8 cellular contexts compared by ENCODE assay signal in the genomic region with DNA sequence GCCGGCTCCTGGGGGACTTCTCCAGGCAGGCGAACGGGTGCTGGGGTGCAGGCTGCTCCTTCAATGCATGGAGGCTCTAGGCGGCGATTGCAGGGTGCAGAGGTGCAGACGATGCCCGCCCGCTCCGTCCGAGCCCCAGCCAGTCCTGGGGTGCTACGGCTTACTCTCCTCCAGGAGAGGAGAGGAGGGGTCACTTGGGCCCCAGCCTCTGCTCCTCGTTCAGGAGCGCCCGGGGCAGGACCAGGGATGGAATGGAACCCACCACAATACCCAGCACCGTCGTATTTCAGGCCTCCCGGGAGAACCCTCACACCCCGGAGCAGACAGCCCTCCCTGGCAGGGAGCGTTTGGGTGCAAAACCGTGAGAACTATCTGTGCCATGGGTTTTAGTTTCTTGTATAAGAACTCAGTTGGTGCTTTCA. TPM values are rescaled to one million over a fixed set of nuclear protein-coding genes. Genes with fewer than 3 reads are reported as not detected.
A peak's percentile ranks its signal among the peaks of the same experiment; 100 is the strongest.
DNase-seq lines count a peak whose midpoint lies in the region; ATAC-seq and TF ChIP-seq lines count a peak whose summit lies in the region.

No MANE protein-coding gene starts in this region.

- peak overlapping the region; percentile 84 for H3K4me3 ChIP-seq in MM.1S (ENCODE audit: low read length)

- H3K4me2 ChIP-seq in MM.1S (ENCODE audit: low read depth, low read length) = peak overlapping the region; percentile 89

- no peaks in the 10 kb centered on the region for H4K20me1 ChIP-seq in MM.1S (ENCODE audit: insufficient read depth, low read length)

- no peaks in the 10 kb centered on the region for H3F3A ChIP-seq in MM.1S (ENCODE audit: insufficient read depth, low read length)

- no peaks in the 10 kb centered on the region for H3K9me3 ChIP-seq in MM.1S (replicated peaks; ENCODE audit: insufficient read depth, low read length)

- no peaks in the 10 kb centered on the region for H3K9me3 Mint-ChIP-seq in dendritic cell treated with granulocyte-macrophage colony-stimulating factor and Interleukin-4, amounts not matched to agents 40 ng/mL and 50 ng/mL, for 4 days
- H3K9me3 Mint-ChIP-seq in mesothelial cell of epicardium = no peaks in the 10 kb centered on the region

- peaks cover 51% of the 10 kb centered on the region for H3K79me2 ChIP-seq in MM.1S (ENCODE audit: low read length)

- H3K4me1 Mint-ChIP-seq in dendritic cell treated with granulocyte-macrophage colony-stimulating factor and Interleukin-4, amounts not matched to agents 40 ng/mL and 50 ng/mL, for 4 days (ENCODE audit: low read depth) = peaks cover 51% of the 10 kb centered on the region
- H3K4me1 Mint-ChIP-seq in mesothelial cell of epicardium = peaks cover 21% of the 10 kb centered on the region

- no peak for TF ChIP-seq CTCF in MM.1S (IDR thresholded peaks at IDR 0.05; ENCODE audit: low read length)
- TF ChIP-seq CTCF in mesothelial cell of epicardium (IDR thresholded peaks at IDR 0.05; ENCODE audit: unreplicated experiment) = no peak

- H3K4me1 ChIP-seq in MM.1S (ENCODE audit: low read length) = peaks cover 5% of the 10 kb centered on the region; the same call in 1 of the 2 replicates

- H3K4me3 Mint-ChIP-seq in dendritic cell treated with granulocyte-macrophage colony-stimulating factor and Interleukin-4, amounts not matched to agents 40 ng/mL and 50 ng/mL, for 4 days = peak overlapping the region; percentile 92
- H3K4me3 Mint-ChIP-seq in mesothelial cell of epicardium = peak overlapping the region; percentile 90

- ATAC-seq in GM21381 (IDR thresholded peaks at IDR 0.05; ENCODE audit: unreplicated experiment) = peak; percentile 22
- ATAC-seq in GM19463 (IDR thresholded peaks at IDR 0.05; ENCODE audit: unreplicated experiment) = no peak

- DNase-seq in ACHN = peak; percentile 15
- DNase-seq in MM.1S = peak; percentile 18
- DNase-seq in mesothelial cell of epicardium (ENCODE audit: low spot score in 2 of 2, unreplicated experiment in 2 of 2) = no peak
- DNase-seq in islet precursor cell = no peak
- DNase-seq in NCI-H748 treated with DMSO at 0.1 percent for 48 hours (lab: John Stamatoyannopoulos, UW) = no peak

- peak overlapping the region; percentile 74 for H3K9ac ChIP-seq in MM.1S (ENCODE audit: low read length)

- H3K36me3 ChIP-seq in MM.1S (replicated peaks; ENCODE audit: insufficient read depth, low read length) = no peaks in the 10 kb centered on the region

- no peaks in the 10 kb centered on the region for H3K27me3 Mint-ChIP-seq in dendritic cell treated with granulocyte-macrophage colony-stimulating factor and Interleukin-4, amounts not matched to agents 40 ng/mL and 50 ng/mL, for 4 days
- H3K27me3 Mint-ChIP-seq in mesothelial cell of epicardium (ENCODE audit: low read depth) = no peaks in the 10 kb centered on the region

- in situ Hi-C loops in ACHN (cut with HindIII; ENCODE audit: low pct_ligation_motif_present, low pct_unique_long_range_greater_than_20kb, low sequenced_read_pairs) = no loop called here

- no peaks in the 10 kb centered on the region for H3K9me2 ChIP-seq in MM.1S (replicated peaks; ENCODE audit: insufficient read depth, low read length)

- H3K36me3 Mint-ChIP-seq in dendritic cell treated with granulocyte-macrophage colony-stimulating factor and Interleukin-4, amounts not matched to agents 40 ng/mL and 50 ng/mL, for 4 days (ENCODE audit: low read depth) = peaks cover 17% of the 10 kb centered on the region
- peaks cover 2% of the 10 kb centered on the region for H3K36me3 Mint-ChIP-seq in mesothelial cell of epicardium

- H3K27ac ChIP-seq in MM.1S (ENCODE audit: low read length) = no peak overlapping the region

- no peaks in the 10 kb centered on the region for H3K27me3 ChIP-seq in MM.1S (replicated peaks; ENCODE audit: insufficient read depth, low read length)

- H2AFZ ChIP-seq in MM.1S (ENCODE audit: low read length) = peak overlapping the region; percentile 72

- peak overlapping the region; percentile 88 for H3K27ac Mint-ChIP-seq in dendritic cell treated with granulocyte-macrophage colony-stimulating factor and Interleukin-4, amounts not matched to agents 40 ng/mL and 50 ng/mL, for 4 days
- peak overlapping the region; percentile 87 for H3K27ac Mint-ChIP-seq in mesothelial cell of epicardium

- intact Hi-C loops in dendritic cell treated with granulocyte-macrophage colony-stimulating factor and Interleukin-4, amounts not matched to agents 40 ng/mL and 50 ng/mL, for 4 days (cut with micrococcal nuclease) = loop anchor here (10.0 kb wide), 1 partner anchor 129 kb away; a partner anchor contains a TSS

RNA-seq across cellular contexts. Expression of a gene that starts 46.6 kb away (rescaled TPM):
- total RNA-seq in mesothelial cell of epicardium = 45.3 to 50.3 TPM (median 47.8 TPM) in 3 replicates

Comparison
In these comparisons a context has a peak if more than half of its experiments do, and no peak if none do; other contexts are left out.
1. DNase-seq: peak in ACHN (single experiment) and MM.1S (single experiment); none in mesothelial cell of epicardium (0 of 2), islet precursor cell (single experiment) and NCI-H748 treated with DMSO at 0.1 percent for 48 hours (single experiment).